ENCODE assay signal across 10 cellular contexts in genomic region chr6:44064089-44064947, GRCh38.
A peak's percentile ranks its signal among the peaks of the same experiment; 100 is the strongest.
DNase-seq lines count a peak whose midpoint lies in the region; ATAC-seq and TF ChIP-seq lines count a peak whose summit lies in the region.
"Had no signal": no experiment of that assay in that cellular context is flagged by ENCODE, and none has a peak within 500 bp of the region (broad histone marks: within the 10 kb centered on the region; RNA-seq: fewer than 3 reads in every experiment).

No MANE protein-coding gene starts in this region.

- peaks cover 24% of the 10 kb centered on the region for H3K4me1 Mint-ChIP-seq in endodermal cell
- H3K4me1 Mint-ChIP-seq in naive thymus-derived CD4-positive, alpha-beta T cell: peaks cover 0 to 29% (median 0%) of the 10 kb centered on the region in 7 donors
- H3K4me1 Mint-ChIP-seq: activated B cell treated with CpG ODN at 0.5 μM for 24 hours had no signal

- peaks cover 13% of the 10 kb centered on the region for H3K4me1 ChIP-seq in endodermal cell (ENCODE audit: control insufficient read depth, insufficient read depth, low read length)
- H3K4me1 ChIP-seq in naive thymus-derived CD4-positive, alpha-beta T cell (ENCODE audit: control insufficient read depth in 2 of 2, insufficient read depth in 2 of 2, low read length in 2 of 2): no peaks in the 10 kb centered on the region
- H3K4me1 ChIP-seq: parathyroid adenoma had no signal

- no peaks in the 10 kb centered on the region for H3K36me3 Mint-ChIP-seq in endodermal cell (ENCODE audit: low read depth)
- H3K36me3 Mint-ChIP-seq in naive thymus-derived CD4-positive, alpha-beta T cell: peaks cover 0 to 8% (median 0%) of the 10 kb centered on the region in 5 donors

- H3K27me3 ChIP-seq in BJ (ENCODE audit: control insufficient read depth, insufficient read depth, low read length) (no peaks in the 10 kb centered on the region), endodermal cell (ENCODE audit: control insufficient read depth, insufficient read depth, low read length, poor library complexity, severe bottlenecking) (no peaks in the 10 kb centered on the region)
- H3K27me3 ChIP-seq in naive thymus-derived CD4-positive, alpha-beta T cell (ENCODE audit: control insufficient read depth in 2 of 2, insufficient read depth in 2 of 2, low read length in 2 of 2): no peaks in the 10 kb centered on the region

- CTCF ChIA-PET in BJ (lab: Yijun Ruan, JAX): interaction anchor here (0.9 to 1.7 kb wide), 6 partner anchors 10 to 340 kb away, joined by 3 to 6 read pairs (median 4); no protein-coding TSS in a partner anchor
- CTCF ChIA-PET in naive thymus-derived CD4-positive, alpha-beta T cell (lab: Charles Lee): no interaction called here

- ATAC-seq in naive thymus-derived CD4-positive, alpha-beta T cell: peak; percentile 84
- ATAC-seq in GM18868 (IDR thresholded peaks at IDR 0.05; ENCODE audit: unreplicated experiment) (no peak), HG02571 (IDR thresholded peaks at IDR 0.05; ENCODE audit: unreplicated experiment) (no peak)

- intact Hi-C loops in naive thymus-derived CD4-positive, alpha-beta T cell (cut with micrococcal nuclease): no loop called here

- H3K36me3 ChIP-seq in BJ (ENCODE audit: control insufficient read depth, insufficient read depth, low read length) (no peaks in the 10 kb centered on the region), endodermal cell (ENCODE audit: control insufficient read depth, insufficient read depth, low read length) (no peaks in the 10 kb centered on the region)
- no peaks in the 10 kb centered on the region for H3K36me3 ChIP-seq in naive thymus-derived CD4-positive, alpha-beta T cell (ENCODE audit: control insufficient read depth in 2 of 3, insufficient read depth in 3 of 3, low read length in 3 of 3)

- H3K27ac Mint-ChIP-seq in endodermal cell: peak overlapping the region; percentile 11
- H3K27ac Mint-ChIP-seq in naive thymus-derived CD4-positive, alpha-beta T cell: peak overlapping the region in 1 of 9 donors; percentile 19
- H3K27ac Mint-ChIP-seq: activated B cell treated with CpG ODN at 0.5 μM for 24 hours had no signal

- 85 to 88% methylated on average over 16 to 17 of the region's 17 CpGs for WGBS in endodermal cell (ENCODE audit: insufficient coverage in 1 of 2, insufficient read length in 1 of 2), 2 experiments

- H3K27ac ChIP-seq in endodermal cell (ENCODE audit: low read depth, low read length): no peak overlapping the region
- H3K27ac ChIP-seq in naive thymus-derived CD4-positive, alpha-beta T cell (ENCODE audit: low read depth, low read length): no peak overlapping the region
- H3K27ac ChIP-seq: parathyroid adenoma had no signal

- no peak overlapping the region for H3K4me3 ChIP-seq in BJ (ENCODE audit: low read depth, low read length)
- H3K4me3 ChIP-seq in endodermal cell (ENCODE audit: low read length): no peak overlapping the region
- no peak overlapping the region for H3K4me3 ChIP-seq in naive thymus-derived CD4-positive, alpha-beta T cell (ENCODE audit: low read length)

- TF ChIP-seq CTCF in BJ (IDR thresholded peaks at IDR 0.05; ENCODE audit: insufficient read depth, low read depth, low read length) (no peak), endodermal cell (conservative IDR thresholded peaks at IDR 0.05) (no peak)

- POLR2A ChIA-PET in BJ (lab: Charles Lee): no interaction called here
- POLR2A ChIA-PET in naive thymus-derived CD4-positive, alpha-beta T cell (lab: Charles Lee): no interaction called here

- no peak overlapping the region for H3K9ac ChIP-seq in endodermal cell (ENCODE audit: extremely low read depth, low read length, poor library complexity, severe bottlenecking)
- H3K9ac ChIP-seq: parathyroid adenoma had no signal

- peaks cover 1% of the 10 kb centered on the region for H3K27me3 Mint-ChIP-seq in endodermal cell (ENCODE audit: insufficient read depth)
- H3K27me3 Mint-ChIP-seq in naive thymus-derived CD4-positive, alpha-beta T cell: peaks cover under 1 to 7% (median 4%) of the 10 kb centered on the region in 5 donors

- H3K9me3 Mint-ChIP-seq in endodermal cell: peaks cover 8% of the 10 kb centered on the region
- H3K9me3 Mint-ChIP-seq in naive thymus-derived CD4-positive, alpha-beta T cell: peaks cover 0 to 8% (median 1%) of the 10 kb centered on the region in 11 donors

- peaks cover 8% of the 10 kb centered on the region for H3K9me3 ChIP-seq in endodermal cell (ENCODE audit: control insufficient read depth, low read length)
- H3K9me3 ChIP-seq in naive thymus-derived CD4-positive, alpha-beta T cell (ENCODE audit: control insufficient read depth in 2 of 3, low read length in 3 of 3): peaks cover 0 to 7% (median 0%) of the 10 kb centered on the region in 3 experiments

- H3K4me3 Mint-ChIP-seq in endodermal cell: no peak overlapping the region
- H3K4me3 Mint-ChIP-seq in naive thymus-derived CD4-positive, alpha-beta T cell: no peak overlapping the region
- H3K4me3 Mint-ChIP-seq: activated B cell treated with CpG ODN at 0.5 μM for 24 hours had no signal

- DNase-seq in BJ (ENCODE audit: low read depth) (peak; percentile 81), LHCN-M2 (ENCODE audit: low read depth) (peak; percentile 90), endodermal cell (no peak), activated gamma-delta T cell treated with Interleukin-2 at 50 U/mL for 16 hours (no peak), NCI-H446 treated with DMSO at 0.1 percent for 48 hours (lab: John Stamatoyannopoulos, UW) (no peak)
- no peak for DNase-seq in naive thymus-derived CD4-positive, alpha-beta T cell
- DNase-seq: activated B cell treated with CpG ODN at 0.5 μM for 24 hours had no signal

Comparison
In these comparisons a context has a peak if more than half of its experiments do, and no peak if none do; other contexts are left out.
1. DNase-seq: peak in BJ (single experiment) and LHCN-M2 (single experiment); none in endodermal cell (single experiment), naive thymus-derived CD4-positive, alpha-beta T cell (0 of 9), activated gamma-delta T cell treated with Interleukin-2 at 50 U/mL for 16 hours (single experiment) and NCI-H446 treated with DMSO at 0.1 percent for 48 hours (single experiment).